39 cellular contexts compared by ENCODE assay signal in genomic region chr18:78785706-78786105, GRCh38.
"Had no signal": no experiment of that assay in that cellular context is flagged by ENCODE, and none has a peak within 500 bp of the region (broad histone marks: within the 10 kb centered on the region; RNA-seq: fewer than 3 reads in every experiment).

No MANE protein-coding gene starts in this region.

- H3K36me3 ChIP-seq: adrenal gland, ascending aorta, brain microvascular endothelial cell, breast epithelium, cardiac muscle cell had no signal

- DNase-seq: activated effector memory CD4-positive, alpha-beta T cell treated with anti-CD3 and anti-CD28 coated beads, Interleukin-2, amount 50 U/mL, for 16 hours; activated effector memory CD4-positive, alpha-beta T cell treated with Interleukin-2 at 50 U/mL for 16 hours; activated gamma-delta T cell; activated gamma-delta T cell treated with Interleukin-2 at 50 U/mL for 16 hours; activated naive CD4-positive, alpha-beta T cell; activated naive CD4-positive, alpha-beta T cell treated with anti-CD3 and anti-CD28 coated beads for 36 hours; activated naive CD4-positive, alpha-beta T cell treated with anti-CD3 and anti-CD28 coated beads, Interleukin-2, amount 10 ng/mL, durations not matched to agents 7 days and 5 days; activated naive CD4-positive, alpha-beta T cell treated with anti-CD3 and anti-CD28 coated beads, Interleukin-2, amount 50 U/mL, for 16 hours; activated naive CD4-positive, alpha-beta T cell treated with Interleukin-2 at 50 U/mL for 16 hours; activated naive CD8-positive, alpha-beta T cell treated with anti-CD3 and anti-CD28 coated beads for 36 hours; activated naive CD8-positive, alpha-beta T cell treated with anti-CD3 and anti-CD28 coated beads, Interleukin-2, amount 10 ng/mL, durations not matched to agents 7 days and 5 days; activated naive CD8-positive, alpha-beta T cell treated with anti-CD3 and anti-CD28 coated beads, Interleukin-2, amount 50 U/mL, for 24 hours; activated T-cell treated with anti-CD3 and anti-CD28 coated beads for 4 hours; activated T-cell treated with anti-CD3 and anti-CD28 coated beads, Interleukin-2, amount 50 U/mL, for 1 hour; activated T-cell treated with anti-CD3 and anti-CD28 coated beads, Interleukin-2, amount 50 U/mL, for 24 hours; activated T-cell treated with anti-CD3 and anti-CD28 coated beads, Interleukin-2, amount 50 U/mL, for 4 hours; activated T-cell treated with anti-CD3 and anti-CD28 coated beads, Interleukin-2, amount 50 U/mL, for 48 hours; activated T-cell treated with anti-CD3 and anti-CD28 coated beads, Interleukin-2, amount 50 U/mL, for 72 hours; adrenal gland; amniotic stem cell; amygdala; anterior cingulate cortex; aorta; body of pancreas; brain microvascular endothelial cell; caudate nucleus; central memory CD4-positive, alpha-beta T cell; cerebellar nuclear complex had no signal

- H3K27me3 ChIP-seq: adrenal gland, ascending aorta, body of pancreas, brain microvascular endothelial cell, cardiac muscle cell had no signal

- H3K27ac Mint-ChIP-seq: activated naive CD4-positive, alpha-beta T cell treated with anti-CD3 and anti-CD28 coated beads for 36 hours; activated naive CD4-positive, alpha-beta T cell treated with anti-CD3 and anti-CD28 coated beads, Interleukin-2, amount 10 ng/mL, durations not matched to agents 7 days and 5 days; activated naive CD4-positive, alpha-beta T cell treated with anti-CD3 and anti-CD28 coated beads, Interleukin-2, amount 50 U/mL, for 24 hours; activated naive CD4-positive, alpha-beta T cell treated with anti-CD3 and anti-CD28 coated beads, Interleukin-2, amount 50 U/mL, for 72 hours; activated naive CD8-positive, alpha-beta T cell; activated naive CD8-positive, alpha-beta T cell treated with anti-CD3 and anti-CD28 coated beads for 36 hours; activated naive CD8-positive, alpha-beta T cell treated with anti-CD3 and anti-CD28 coated beads, Interleukin-2, amount 10 ng/mL, durations not matched to agents 7 days and 5 days; activated naive CD8-positive, alpha-beta T cell treated with anti-CD3 and anti-CD28 coated beads, Interleukin-2, amount 50 U/mL, for 24 hours; activated T-cell treated with anti-CD3 and anti-CD28 coated beads, Interleukin-2, amount 50 U/mL, for 24 hours; activated T-cell treated with anti-CD3 and anti-CD28 coated beads, Interleukin-2, amount 50 U/mL, for 72 hours; activated T-helper 1 cell treated with anti-CD3 and anti-CD28 coated beads, Interleukin-12 subunit alpha, Interleukin-12 subunit beta, Interleukin-2, Interleukin-4 antibody, amounts not matched to agents 30 ng/mL and 10 ng/mL and 1 ng/mL, durations not matched to agents 14 hours and 24 hours and 36 hours; activated T-helper 17 cell treated with anti-CD3 and anti-CD28 coated beads, Interleukin-2, amount 50 U/mL, for 72 hours; activated T-helper 2 cell treated with anti-CD3 and anti-CD28 coated beads, Interferon-gamma antibody, Interleukin-2, Interleukin-4, amounts not matched to agents 10 μg/mL and 5 μg/mL and 100 μg/mL, durations not matched to agents 14 hours and 24 hours and 36 hours; brain had no signal

- H3K27me3 Mint-ChIP-seq: activated naive CD4-positive, alpha-beta T cell treated with anti-CD3 and anti-CD28 coated beads, Interleukin-2, amount 10 ng/mL, durations not matched to agents 7 days and 5 days; activated naive CD4-positive, alpha-beta T cell treated with anti-CD3 and anti-CD28 coated beads, Interleukin-2, amount 50 U/mL, for 24 hours; activated naive CD8-positive, alpha-beta T cell; activated naive CD8-positive, alpha-beta T cell treated with anti-CD3 and anti-CD28 coated beads for 36 hours; activated naive CD8-positive, alpha-beta T cell treated with anti-CD3 and anti-CD28 coated beads, Interleukin-2, amount 10 ng/mL, durations not matched to agents 7 days and 5 days; activated naive CD8-positive, alpha-beta T cell treated with anti-CD3 and anti-CD28 coated beads, Interleukin-2, amount 50 U/mL, for 24 hours; activated T-cell treated with anti-CD3 and anti-CD28 coated beads, Interleukin-2, amount 50 U/mL, for 24 hours; activated T-helper 17 cell treated with anti-CD3 and anti-CD28 coated beads, Interleukin-2, amount 50 U/mL, for 72 hours had no signal

- H3K4me3 ChIP-seq: adrenal gland, ascending aorta, body of pancreas, breast epithelium, cardiac muscle cell had no signal

- H3K4me1 ChIP-seq: adrenal gland, body of pancreas, breast epithelium had no signal

- H3K4me1 Mint-ChIP-seq: activated naive CD4-positive, alpha-beta T cell treated with anti-CD3 and anti-CD28 coated beads, Interleukin-2, amount 10 ng/mL, durations not matched to agents 7 days and 5 days; activated naive CD4-positive, alpha-beta T cell treated with anti-CD3 and anti-CD28 coated beads, Interleukin-2, amount 50 U/mL, for 24 hours; activated naive CD8-positive, alpha-beta T cell treated with anti-CD3 and anti-CD28 coated beads for 36 hours; activated naive CD8-positive, alpha-beta T cell treated with anti-CD3 and anti-CD28 coated beads, Interleukin-2, amount 10 ng/mL, durations not matched to agents 7 days and 5 days; activated naive CD8-positive, alpha-beta T cell treated with anti-CD3 and anti-CD28 coated beads, Interleukin-2, amount 50 U/mL, for 24 hours; activated T-helper 17 cell treated with anti-CD3 and anti-CD28 coated beads, Interleukin-2, amount 50 U/mL, for 72 hours; brain; central memory CD8-positive, alpha-beta T cell had no signal

- ATAC-seq: activated naive CD4-positive, alpha-beta T cell treated with anti-CD3 and anti-CD28 coated beads, Interleukin-2, amount 50 U/mL, for 72 hours; activated naive CD8-positive, alpha-beta T cell treated with anti-CD3 and anti-CD28 coated beads, Interleukin-2, amount 50 U/mL, for 24 hours; activated T-cell treated with anti-CD3 and anti-CD28 coated beads, Interleukin-2, amount 50 U/mL, for 4 hours; activated T-cell treated with anti-CD3 and anti-CD28 coated beads, Interleukin-2, amount 50 U/mL, for 72 hours; activated T-helper 17 cell treated with anti-CD3 and anti-CD28 coated beads, Interleukin-2, amount 50 U/mL, for 72 hours; body of pancreas had no signal

- H3K4me3 Mint-ChIP-seq: activated naive CD4-positive, alpha-beta T cell treated with anti-CD3 and anti-CD28 coated beads for 36 hours; activated naive CD4-positive, alpha-beta T cell treated with anti-CD3 and anti-CD28 coated beads, Interleukin-2, amount 10 ng/mL, durations not matched to agents 7 days and 5 days; activated naive CD4-positive, alpha-beta T cell treated with anti-CD3 and anti-CD28 coated beads, Interleukin-2, amount 50 U/mL, for 24 hours; activated naive CD8-positive, alpha-beta T cell; activated naive CD8-positive, alpha-beta T cell treated with anti-CD3 and anti-CD28 coated beads for 36 hours; activated naive CD8-positive, alpha-beta T cell treated with anti-CD3 and anti-CD28 coated beads, Interleukin-2, amount 10 ng/mL, durations not matched to agents 7 days and 5 days; activated naive CD8-positive, alpha-beta T cell treated with anti-CD3 and anti-CD28 coated beads, Interleukin-2, amount 50 U/mL, for 24 hours; activated T-cell treated with anti-CD3 and anti-CD28 coated beads, Interleukin-2, amount 50 U/mL, for 24 hours; activated T-cell treated with anti-CD3 and anti-CD28 coated beads, Interleukin-2, amount 50 U/mL, for 4 hours; activated T-cell treated with anti-CD3 and anti-CD28 coated beads, Interleukin-2, amount 50 U/mL, for 72 hours; activated T-helper 1 cell treated with anti-CD3 and anti-CD28 coated beads, Interleukin-12 subunit alpha, Interleukin-12 subunit beta, Interleukin-2, Interleukin-4 antibody, amounts not matched to agents 30 ng/mL and 10 ng/mL and 1 ng/mL, durations not matched to agents 14 hours and 24 hours and 36 hours; activated T-helper 17 cell treated with anti-CD3 and anti-CD28 coated beads, Interleukin-2, amount 50 U/mL, for 72 hours; brain; central memory CD8-positive, alpha-beta T cell had no signal

- H3K9me3 Mint-ChIP-seq: activated naive CD4-positive, alpha-beta T cell treated with anti-CD3 and anti-CD28 coated beads for 36 hours; activated naive CD4-positive, alpha-beta T cell treated with anti-CD3 and anti-CD28 coated beads, Interleukin-2, amount 50 U/mL, for 24 hours; activated naive CD4-positive, alpha-beta T cell treated with anti-CD3 and anti-CD28 coated beads, Interleukin-2, amount 50 U/mL, for 72 hours; activated naive CD8-positive, alpha-beta T cell treated with anti-CD3 and anti-CD28 coated beads for 36 hours; activated naive CD8-positive, alpha-beta T cell treated with anti-CD3 and anti-CD28 coated beads, Interleukin-2, amount 10 ng/mL, durations not matched to agents 7 days and 5 days; activated naive CD8-positive, alpha-beta T cell treated with anti-CD3 and anti-CD28 coated beads, Interleukin-2, amount 50 U/mL, for 24 hours; activated T-cell treated with anti-CD3 and anti-CD28 coated beads, Interleukin-2, amount 50 U/mL, for 24 hours; activated T-cell treated with anti-CD3 and anti-CD28 coated beads, Interleukin-2, amount 50 U/mL, for 4 hours; activated T-cell treated with anti-CD3 and anti-CD28 coated beads, Interleukin-2, amount 50 U/mL, for 72 hours; activated T-helper 1 cell treated with anti-CD3 and anti-CD28 coated beads, Interleukin-12 subunit alpha, Interleukin-12 subunit beta, Interleukin-2, Interleukin-4 antibody, amounts not matched to agents 30 ng/mL and 10 ng/mL and 1 ng/mL, durations not matched to agents 14 hours and 24 hours and 36 hours; activated T-helper 17 cell treated with anti-CD3 and anti-CD28 coated beads, Interleukin-2, amount 50 U/mL, for 72 hours; activated T-helper 2 cell treated with anti-CD3 and anti-CD28 coated beads, Interferon-gamma antibody, Interleukin-2, Interleukin-4, amounts not matched to agents 10 μg/mL and 5 μg/mL and 100 μg/mL, durations not matched to agents 14 hours and 24 hours and 36 hours; central memory CD8-positive, alpha-beta T cell had no signal

- H3K36me3 Mint-ChIP-seq: activated naive CD4-positive, alpha-beta T cell treated with anti-CD3 and anti-CD28 coated beads, Interleukin-2, amount 10 ng/mL, durations not matched to agents 7 days and 5 days; activated naive CD4-positive, alpha-beta T cell treated with anti-CD3 and anti-CD28 coated beads, Interleukin-2, amount 50 U/mL, for 24 hours; activated naive CD4-positive, alpha-beta T cell treated with anti-CD3 and anti-CD28 coated beads, Interleukin-2, amount 50 U/mL, for 72 hours; activated naive CD8-positive, alpha-beta T cell; activated naive CD8-positive, alpha-beta T cell treated with anti-CD3 and anti-CD28 coated beads for 36 hours; activated naive CD8-positive, alpha-beta T cell treated with anti-CD3 and anti-CD28 coated beads, Interleukin-2, amount 10 ng/mL, durations not matched to agents 7 days and 5 days; brain had no signal

- H3K27ac ChIP-seq: adrenal gland, ascending aorta, body of pancreas, brain microvascular endothelial cell, breast epithelium, cardiac muscle cell had no signal

- H3K9me3 ChIP-seq: adrenal gland, ascending aorta, body of pancreas, breast epithelium had no signal
